ENCODE assay signal across 20 cellular contexts in genomic region chr3:190847423-190847822, GRCh38. TPM values are rescaled to one million over a fixed set of nuclear protein-coding genes. Genes with fewer than 3 reads are reported as not detected.
DNase-seq lines count a peak whose midpoint lies in the region; ATAC-seq, FAIRE-seq and TF ChIP-seq lines count a peak whose summit lies in the region.
"Had no signal": no experiment of that assay in that cellular context is flagged by ENCODE, and none has a peak within 500 bp of the region (broad histone marks: within the 10 kb centered on the region; RNA-seq: fewer than 3 reads in every experiment).

No MANE protein-coding gene starts in this region.

- no peak overlapping the region for H3K14ac ChIP-seq in H1 (ENCODE audit: insufficient read length)

- no peaks in the 10 kb centered on the region for H4K20me1 ChIP-seq in H1 (replicated peaks in 1 of 2; ENCODE audit: control insufficient read depth in 1 of 2, insufficient read depth in 2 of 2, low read length in 2 of 2)
- H4K20me1 ChIP-seq in SK-N-SH (ENCODE audit: insufficient read depth): no peaks in the 10 kb centered on the region
- H4K20me1 ChIP-seq: BLaER1 treated with 17β-estradiol and CSF1 and Interleukin-3, amounts not matched to agents 10 nM and 100 nM had no signal

- TF ChIP-seq POLR2A in H1 (IDR thresholded peaks at IDR 0.05; ENCODE audit: control extremely low read depth in 1 of 2, low read depth in 2 of 2, low read length in 2 of 2): no peak

- TF ChIP-seq CTCF in H1 (IDR thresholded peaks at IDR 0.05; ENCODE audit: control extremely low read depth in 1 of 3, insufficient read depth in 1 of 3, low read depth in 1 of 3, low read length in 3 of 3) (no peak), SK-N-SH (IDR thresholded peaks at IDR 0.05) (no peak)

- FAIRE-seq in H1 (lab: Jason Lieb, UNC): no peak
- FAIRE-seq: GM12892 had no signal

- DNase-seq in A172 (ENCODE audit: low spot score): peak; percentile 16
- DNase-seq in HCEC 1CT: peak; percentile 72
- no peak for DNase-seq in H1 (ENCODE audit: low read depth in 1 of 2, low spot score in 2 of 2)
- peak; percentile 39 for DNase-seq in mesendoderm
- DNase-seq in SK-N-SH: no peak
- no peak for DNase-seq in CD1c-positive myeloid dendritic cell (ENCODE audit: extremely low spot score)
- DNase-seq in cerebellar nuclear complex (lab: John Stamatoyannopoulos, UW): no peak
- DNase-seq: Calu3; CD4-positive, alpha-beta T cell; DMS 273 treated with DMSO at 0.1 percent for 48 hours; GDM1; GM23248; H9 had no signal

- H3F3A ChIP-seq in SK-N-SH (replicated peaks; ENCODE audit: insufficient read depth): no peaks in the 10 kb centered on the region

- no peaks in the 10 kb centered on the region for H3K27me3 ChIP-seq in H1 (replicated peaks in 1 of 4; ENCODE audit: control insufficient read depth in 3 of 4, extremely low read depth in 1 of 4, insufficient read depth in 3 of 4, low read length in 3 of 4)
- no peaks in the 10 kb centered on the region for H3K27me3 ChIP-seq in mesendoderm (ENCODE audit: insufficient read depth, low read length, poor library complexity)
- peaks cover 6% of the 10 kb centered on the region; the same call in 1 of the 2 replicates for H3K27me3 ChIP-seq in SK-N-SH (ENCODE audit: insufficient read depth)
- H3K27me3 ChIP-seq: BLaER1 treated with 17β-estradiol and CSF1 and Interleukin-3, amounts not matched to agents 10 nM and 100 nM had no signal

- H2AK5ac ChIP-seq in H1 (ENCODE audit: low read depth, low read length): no peak overlapping the region
- H2AK5ac ChIP-seq in mesendoderm (ENCODE audit: low read length): no peak overlapping the region

- H2BK5ac ChIP-seq in H1 (ENCODE audit: low read depth, low read length) (no peak overlapping the region), mesendoderm (ENCODE audit: low read length) (no peak overlapping the region)

- H3K56ac ChIP-seq in H1 (replicated peaks; ENCODE audit: insufficient read length, low read depth, low read length): no peak overlapping the region
- H3K56ac ChIP-seq in mesendoderm (ENCODE audit: low read length): no peak overlapping the region

- no peak overlapping the region for H4K8ac ChIP-seq in H1 (ENCODE audit: extremely low read depth, insufficient read depth, low read length)
- no peak overlapping the region for H4K8ac ChIP-seq in mesendoderm (ENCODE audit: low read depth, low read length)

- no peaks in the 10 kb centered on the region for H3K23me2 ChIP-seq in H1 (ENCODE audit: low read depth, low read length)

- H3K79me2 ChIP-seq in H1 (ENCODE audit: control insufficient read depth in 1 of 2, insufficient read depth in 2 of 2, low read length in 2 of 2) (no peaks in the 10 kb centered on the region), mesendoderm (ENCODE audit: control insufficient read depth, insufficient read depth, low read length) (no peaks in the 10 kb centered on the region), SK-N-SH (ENCODE audit: insufficient read depth) (no peaks in the 10 kb centered on the region)

- POLR2A ChIA-PET in H1 (lab: Charles Lee; ENCODE audit: partially characterized antibody): no interaction called here
- POLR2A ChIA-PET in SK-N-SH (lab: Yijun Ruan, JAX): no interaction called here

- ATAC-seq in GM18870 (IDR thresholded peaks at IDR 0.05; ENCODE audit: unreplicated experiment): no peak

- no peak overlapping the region for H3K18ac ChIP-seq in H1 (ENCODE audit: extremely low read depth, low read length)
- H3K18ac ChIP-seq in mesendoderm (ENCODE audit: low read length): no peak overlapping the region

- no peak overlapping the region for H3K27ac ChIP-seq in H1 (ENCODE audit: low read depth, low read length)
- no peak overlapping the region for H3K27ac ChIP-seq in mesendoderm (ENCODE audit: low read depth, low read length)
- no peak overlapping the region for H3K27ac ChIP-seq in SK-N-SH (ENCODE audit: low read depth in 2 of 2, low read length in 1 of 2)
- H3K27ac ChIP-seq: 22Rv1; BLaER1 treated with 17β-estradiol and CSF1 and Interleukin-3, amounts not matched to agents 10 nM and 100 nM; GM23248; KMS-11 had no signal

- peaks cover 0 to 3% (median 1%) of the 10 kb centered on the region in 4 experiments; a peak in 2 of 7 replicates for H3K4me1 ChIP-seq in H1 (replicated peaks in 1 of 4; ENCODE audit: control insufficient read depth in 3 of 4, insufficient read depth in 4 of 4, low read length in 3 of 4)
- peaks cover 9% of the 10 kb centered on the region for H3K4me1 ChIP-seq in mesendoderm (ENCODE audit: control insufficient read depth, low read depth, low read length)
- no peaks in the 10 kb centered on the region for H3K4me1 ChIP-seq in SK-N-SH (ENCODE audit: control insufficient read depth in 1 of 2, insufficient read depth in 2 of 2, low read depth in 1 of 2, low read length in 1 of 2)

- H3K4ac ChIP-seq in H1 (replicated peaks; ENCODE audit: insufficient read length, low read depth, low read length) (no peak overlapping the region), mesendoderm (ENCODE audit: low read depth, low read length) (no peak overlapping the region)

- H2BK120ac ChIP-seq in H1 (replicated peaks; ENCODE audit: low read depth, low read length) (no peak overlapping the region), mesendoderm (ENCODE audit: low read depth, low read length) (no peak overlapping the region)

- H3K23ac ChIP-seq in H1 (ENCODE audit: insufficient read length) (no peak overlapping the region), mesendoderm (ENCODE audit: low read length) (no peak overlapping the region)

- H3K9ac ChIP-seq in H1 (replicated peaks in 1 of 4; ENCODE audit: extremely low read depth in 1 of 4, low read depth in 3 of 4, low read length in 3 of 4): no peak overlapping the region
- H3K9ac ChIP-seq in mesendoderm (ENCODE audit: low read length): no peak overlapping the region
- H3K9ac ChIP-seq in SK-N-SH: no peak overlapping the region
- H3K9ac ChIP-seq: BLaER1 treated with 17β-estradiol and CSF1 and Interleukin-3, amounts not matched to agents 10 nM and 100 nM; GM23248; KMS-11 had no signal

- H2BK20ac ChIP-seq in H1 (ENCODE audit: low read length): no peak overlapping the region

- TF ChIP-seq EP300 in H1 (IDR thresholded peaks at IDR 0.05; ENCODE audit: borderline replicate concordance in 1 of 2, low read depth in 2 of 2, low read length in 2 of 2) (no peak), SK-N-SH (IDR thresholded peaks at IDR 0.05; ENCODE audit: borderline replicate concordance in 1 of 2, low read depth in 1 of 2, low read length in 1 of 2) (no peak)

- H2BK15ac ChIP-seq in H1 (ENCODE audit: low read length): no peak overlapping the region
- H2BK15ac ChIP-seq in mesendoderm (replicated peaks; ENCODE audit: low read depth): no peak overlapping the region

- H4K91ac ChIP-seq in H1 (replicated peaks; ENCODE audit: insufficient read length, low read length): no peak overlapping the region

- no peak overlapping the region for H2AFZ ChIP-seq in H1 (ENCODE audit: low read length)
- no peak overlapping the region for H2AFZ ChIP-seq in SK-N-SH (ENCODE audit: low read depth)
- H2AFZ ChIP-seq: GM23248 had no signal

- no peak overlapping the region for H2BK12ac ChIP-seq in H1 (ENCODE audit: low read depth, low read length)

- H3K9me3 ChIP-seq in H1 (ENCODE audit: insufficient read depth in 2 of 2, low read depth in 1 of 2, low read length in 1 of 2): no peaks in the 10 kb centered on the region
- H3K9me3 ChIP-seq in SK-N-SH: no peaks in the 10 kb centered on the region
- H3K9me3 ChIP-seq: BLaER1 treated with 17β-estradiol and CSF1 and Interleukin-3, amounts not matched to agents 10 nM and 100 nM had no signal

- CTCF ChIA-PET in H1 (lab: Charles Lee; ENCODE audit: partially characterized antibody): interaction anchor here (0.6 kb wide), 1 partner anchor 1319 kb away, joined by 3 read pairs; no protein-coding TSS in a partner anchor
- CTCF ChIA-PET in SK-N-SH (lab: Yijun Ruan, JAX): interaction anchor here (2.5 kb wide), 1 partner anchor 18 kb away, joined by 7 read pairs; no protein-coding TSS in a partner anchor

- H3K9me2 ChIP-seq in SK-N-SH: no peaks in the 10 kb centered on the region

- H3K36me3 ChIP-seq in H1 (ENCODE audit: control insufficient read depth in 2 of 4, insufficient read depth in 4 of 4, low read length in 3 of 4) (no peaks in the 10 kb centered on the region), mesendoderm (ENCODE audit: control insufficient read depth, insufficient read depth, low read length) (no peaks in the 10 kb centered on the region), SK-N-SH (replicated peaks in 1 of 2; ENCODE audit: control insufficient read depth in 1 of 2, insufficient read depth in 2 of 2, low read length in 1 of 2) (no peaks in the 10 kb centered on the region)
- H3K36me3 ChIP-seq: BLaER1 treated with 17β-estradiol and CSF1 and Interleukin-3, amounts not matched to agents 10 nM and 100 nM had no signal

- TF ChIP-seq RAD21 in H1 (IDR thresholded peaks at IDR 0.05 in 1 of 2, conservative IDR thresholded peaks at IDR 0.05 in 1 of 2; ENCODE audit: low read depth in 2 of 2, low read length in 2 of 2) (no peak), SK-N-SH (IDR thresholded peaks at IDR 0.05; ENCODE audit: low read length) (no peak)

- H3K4me3 ChIP-seq in H1 (ENCODE audit: extremely low read depth in 1 of 4, insufficient read depth in 2 of 4, low read depth in 3 of 4, low read length in 4 of 4) (no peak overlapping the region), mesendoderm (ENCODE audit: low read length) (no peak overlapping the region), SK-N-SH (ENCODE audit: low read depth in 2 of 2, low read length in 1 of 2) (no peak overlapping the region)
- H3K4me3 ChIP-seq: BLaER1 treated with 17β-estradiol and CSF1 and Interleukin-3, amounts not matched to agents 10 nM and 100 nM; GM23248 had no signal

- H3K79me1 ChIP-seq in H1 (ENCODE audit: low read depth, low read length) (no peaks in the 10 kb centered on the region), mesendoderm (ENCODE audit: low read length) (no peaks in the 10 kb centered on the region)

- H4K5ac ChIP-seq in H1 (ENCODE audit: insufficient read length, low read depth, low read length) (no peak overlapping the region), mesendoderm (ENCODE audit: low read length) (no peak overlapping the region)

- H3K4me2 ChIP-seq in H1 (ENCODE audit: insufficient read depth in 1 of 2, low read depth in 2 of 2, low read length in 2 of 2) (no peak overlapping the region), mesendoderm (ENCODE audit: low read length) (no peak overlapping the region), SK-N-SH (no peak overlapping the region)
- H3K4me2 ChIP-seq: KMS-11 had no signal

RNA-seq across cellular contexts. Expression of gene GMNC, which starts 15.1 kb away (rescaled TPM):
- total RNA-seq in A172 (2014; rRNA removed; shearing (Covaris generic)): 0.02 TPM in 1 of 2 replicates, not detected in the other
- 0.24 and 0.50 TPM in 2 replicates for total RNA-seq in H1 (2021; fragmentation: NEBNext Ultra II Directional; extraction: Animal tissue kit (Norgen Biotek cat#: 25700))
- polyA plus RNA-seq in H1 (2011; rRNA removed) (0.03 and 0.05 TPM in 2 replicates), SK-N-SH (2012; rRNA removed) (not detected in 2 replicates)
- not detected for polyA plus RNA-seq in H1 (2011; cell fraction: cytosol; rRNA removed)
- polyA plus RNA-seq in H1 (2011; cell fraction: nucleus; rRNA removed): not detected
- 0.17 to 0.27 TPM in 2 of 4 replicates, not detected in the others for polyA plus RNA-seq in H1 (2012, experiment 1 of 2)
- polyA plus RNA-seq in H1 (2012, experiment 2 of 2): not detected
- polyA plus RNA-seq in H1 (2013, experiment 1 of 2): 0.06 TPM
- 0.09 TPM for polyA plus RNA-seq in H1 (2013, experiment 2 of 2)
- 0.22 and 0.27 TPM in 2 replicates for polyA minus RNA-seq in H1 (2011; rRNA and poly(A)+ RNA removed)
- not detected for polyA minus RNA-seq in H1 (2011; cell fraction: cytosol; rRNA and poly(A)+ RNA removed)
- not detected for polyA minus RNA-seq in H1 (2011; cell fraction: nucleus; rRNA and poly(A)+ RNA removed)
- 0.04 TPM for polyA plus RNA-seq in mesendoderm (2013, experiment 1 of 2)
- 0.10 TPM for polyA plus RNA-seq in mesendoderm (2013, experiment 2 of 2)
- polyA plus RNA-seq in SK-N-SH (2012; cell fraction: cytosol; rRNA removed): not detected in 2 replicates
- not detected in 2 replicates for polyA plus RNA-seq in SK-N-SH (2012; cell fraction: nucleus; rRNA removed)
- total RNA-seq: CD4-positive, alpha-beta T cell; Daoy; GM23248; H9; HT1080 had no signal
- polyA plus RNA-seq: GM23248 had no signal

Comparison
In these comparisons a context has a peak if more than half of its experiments do, and no peak if none do; other contexts are left out.
1. DNase-seq: peak in A172 (single experiment), HCEC 1CT (single experiment) and mesendoderm (single experiment); none in H1 (0 of 2), SK-N-SH (single experiment), CD1c-positive myeloid dendritic cell (single experiment) and cerebellar nuclear complex (0 of 2).